Comparison of ENCODE assay signal across 1 cellular context in the genomic region with DNA sequence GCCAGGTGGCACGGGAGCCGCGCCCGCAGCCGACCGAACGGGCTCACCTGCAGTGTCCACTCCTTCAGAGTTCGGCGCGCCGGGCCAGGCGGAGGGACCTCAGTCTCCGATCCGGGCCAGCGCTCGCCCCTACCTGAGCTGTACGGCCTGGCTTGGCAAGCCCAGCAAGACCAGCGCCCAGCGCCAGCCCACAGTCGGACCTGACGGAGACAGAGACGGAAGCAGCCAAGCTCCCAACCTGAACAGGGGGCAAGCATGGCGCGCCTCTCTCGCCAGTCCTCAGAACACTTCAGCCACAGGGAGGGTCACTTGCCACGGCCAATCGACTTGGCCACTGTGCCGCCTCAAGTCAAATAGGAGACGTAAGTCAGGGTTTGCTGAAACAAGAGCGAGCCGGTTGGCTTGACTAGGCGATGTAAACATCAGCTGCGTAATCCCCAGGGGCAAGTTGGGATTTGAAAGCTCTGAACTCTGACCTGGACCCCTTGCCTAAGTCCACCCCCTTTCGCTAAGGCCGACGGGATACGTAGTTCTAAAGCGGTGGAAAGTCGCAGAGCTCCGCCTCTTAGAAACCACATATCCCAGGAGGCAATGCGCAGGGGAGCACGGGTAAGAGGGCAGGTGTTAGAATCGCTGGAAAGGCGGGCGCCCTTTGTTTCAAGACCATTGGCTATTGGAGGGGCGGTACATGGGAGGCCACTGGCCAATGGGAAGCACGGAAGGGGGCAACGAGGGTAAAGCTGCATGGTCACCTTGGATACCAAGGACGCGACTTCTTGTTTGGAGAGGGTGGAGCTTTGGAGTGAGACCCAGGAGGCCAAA.
A peak's percentile ranks its signal among the peaks of the same experiment; 100 is the strongest.
TF ChIP-seq lines count a peak whose summit lies in the region.

A gene with protein sequence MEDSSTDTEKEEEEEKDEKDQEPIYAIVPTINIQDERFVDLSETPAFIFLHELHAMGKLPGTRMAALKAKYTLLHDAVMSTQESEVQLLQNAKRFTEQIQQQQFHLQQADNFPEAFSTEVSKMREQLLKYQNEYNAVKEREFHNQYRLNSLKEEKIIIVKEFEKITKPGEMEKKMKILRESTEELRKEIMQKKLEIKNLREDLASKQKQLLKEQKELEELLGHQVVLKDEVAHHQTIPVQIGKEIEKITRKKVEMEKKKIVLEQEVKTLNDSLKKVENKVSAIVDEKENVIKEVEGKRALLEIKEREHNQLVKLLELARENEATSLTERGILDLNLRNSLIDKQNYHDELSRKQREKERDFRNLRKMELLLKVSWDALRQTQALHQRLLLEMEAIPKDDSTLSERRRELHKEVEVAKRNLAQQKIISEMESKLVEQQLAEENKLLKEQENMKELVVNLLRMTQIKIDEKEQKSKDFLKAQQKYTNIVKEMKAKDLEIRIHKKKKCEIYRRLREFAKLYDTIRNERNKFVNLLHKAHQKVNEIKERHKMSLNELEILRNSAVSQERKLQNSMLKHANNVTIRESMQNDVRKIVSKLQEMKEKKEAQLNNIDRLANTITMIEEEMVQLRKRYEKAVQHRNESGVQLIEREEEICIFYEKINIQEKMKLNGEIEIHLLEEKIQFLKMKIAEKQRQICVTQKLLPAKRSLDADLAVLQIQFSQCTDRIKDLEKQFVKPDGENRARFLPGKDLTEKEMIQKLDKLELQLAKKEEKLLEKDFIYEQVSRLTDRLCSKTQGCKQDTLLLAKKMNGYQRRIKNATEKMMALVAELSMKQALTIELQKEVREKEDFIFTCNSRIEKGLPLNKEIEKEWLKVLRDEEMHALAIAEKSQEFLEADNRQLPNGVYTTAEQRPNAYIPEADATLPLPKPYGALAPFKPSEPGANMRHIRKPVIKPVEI (plus strand): TSS at position 756 of the 822 bp plus-strand sequence. CDS start 45,054 bp downstream, outside the sequence.

TF ChIP-seq in K562, 482 proteins besides CTCF, POLR2A, EP300 and RAD21 (continued from another document):
- TF ChIP-seq, protein P1, sequence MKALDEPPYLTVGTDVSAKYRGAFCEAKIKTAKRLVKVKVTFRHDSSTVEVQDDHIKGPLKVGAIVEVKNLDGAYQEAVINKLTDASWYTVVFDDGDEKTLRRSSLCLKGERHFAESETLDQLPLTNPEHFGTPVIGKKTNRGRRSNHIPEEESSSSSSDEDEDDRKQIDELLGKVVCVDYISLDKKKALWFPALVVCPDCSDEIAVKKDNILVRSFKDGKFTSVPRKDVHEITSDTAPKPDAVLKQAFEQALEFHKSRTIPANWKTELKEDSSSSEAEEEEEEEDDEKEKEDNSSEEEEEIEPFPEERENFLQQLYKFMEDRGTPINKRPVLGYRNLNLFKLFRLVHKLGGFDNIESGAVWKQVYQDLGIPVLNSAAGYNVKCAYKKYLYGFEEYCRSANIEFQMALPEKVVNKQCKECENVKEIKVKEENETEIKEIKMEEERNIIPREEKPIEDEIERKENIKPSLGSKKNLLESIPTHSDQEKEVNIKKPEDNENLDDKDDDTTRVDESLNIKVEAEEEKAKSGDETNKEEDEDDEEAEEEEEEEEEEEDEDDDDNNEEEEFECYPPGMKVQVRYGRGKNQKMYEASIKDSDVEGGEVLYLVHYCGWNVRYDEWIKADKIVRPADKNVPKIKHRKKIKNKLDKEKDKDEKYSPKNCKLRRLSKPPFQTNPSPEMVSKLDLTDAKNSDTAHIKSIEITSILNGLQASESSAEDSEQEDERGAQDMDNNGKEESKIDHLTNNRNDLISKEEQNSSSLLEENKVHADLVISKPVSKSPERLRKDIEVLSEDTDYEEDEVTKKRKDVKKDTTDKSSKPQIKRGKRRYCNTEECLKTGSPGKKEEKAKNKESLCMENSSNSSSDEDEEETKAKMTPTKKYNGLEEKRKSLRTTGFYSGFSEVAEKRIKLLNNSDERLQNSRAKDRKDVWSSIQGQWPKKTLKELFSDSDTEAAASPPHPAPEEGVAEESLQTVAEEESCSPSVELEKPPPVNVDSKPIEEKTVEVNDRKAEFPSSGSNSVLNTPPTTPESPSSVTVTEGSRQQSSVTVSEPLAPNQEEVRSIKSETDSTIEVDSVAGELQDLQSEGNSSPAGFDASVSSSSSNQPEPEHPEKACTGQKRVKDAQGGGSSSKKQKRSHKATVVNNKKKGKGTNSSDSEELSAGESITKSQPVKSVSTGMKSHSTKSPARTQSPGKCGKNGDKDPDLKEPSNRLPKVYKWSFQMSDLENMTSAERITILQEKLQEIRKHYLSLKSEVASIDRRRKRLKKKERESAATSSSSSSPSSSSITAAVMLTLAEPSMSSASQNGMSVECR (CRISPR knock-in tag; IDR thresholded peaks at IDR 0.05) = 0 out of 2 replicates have a peak, but pooled peaks have one; percentile 42
- TF ChIP-seq POLR2AphosphoS5 (IDR thresholded peaks at IDR 0.05; ENCODE audit: control insufficient read depth, insufficient read depth, low read depth, low read length) = 0 out of 2 replicates have a peak, but pooled peaks have one; percentile 28
- TF ChIP-seq DIDO1 (tag; IDR thresholded peaks at IDR 0.05; ENCODE audit: low read depth) = peak; percentile 60; the same call in 1 of the 2 replicates
- peak; percentile 77; the same call in 1 of the 2 replicates for TF ChIP-seq ATF7 (IDR thresholded peaks at IDR 0.05)
- TF ChIP-seq FOXA3 (CRISPR knock-in tag; conservative IDR thresholded peaks at IDR 0.05 in 1 of 2, IDR thresholded peaks at IDR 0.05 in 1 of 2) = 0 out of 4 replicates have a peak, but pooled peaks have one; percentile 4 to 39
- TF ChIP-seq ZFX (CRISPR knock-in tag; IDR thresholded peaks at IDR 0.05) = peak; percentile 50
- TF ChIP-seq, protein P2, sequence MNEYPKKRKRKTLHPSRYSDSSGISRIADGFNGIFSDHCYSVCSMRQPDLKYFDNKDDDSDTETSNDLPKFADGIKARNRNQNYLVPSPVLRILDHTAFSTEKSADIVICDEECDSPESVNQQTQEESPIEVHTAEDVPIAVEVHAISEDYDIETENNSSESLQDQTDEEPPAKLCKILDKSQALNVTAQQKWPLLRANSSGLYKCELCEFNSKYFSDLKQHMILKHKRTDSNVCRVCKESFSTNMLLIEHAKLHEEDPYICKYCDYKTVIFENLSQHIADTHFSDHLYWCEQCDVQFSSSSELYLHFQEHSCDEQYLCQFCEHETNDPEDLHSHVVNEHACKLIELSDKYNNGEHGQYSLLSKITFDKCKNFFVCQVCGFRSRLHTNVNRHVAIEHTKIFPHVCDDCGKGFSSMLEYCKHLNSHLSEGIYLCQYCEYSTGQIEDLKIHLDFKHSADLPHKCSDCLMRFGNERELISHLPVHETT (CRISPR knock-in tag; conservative IDR thresholded peaks at IDR 0.05 in 1 of 2, IDR thresholded peaks at IDR 0.05 in 1 of 2) = peak in 1 of 2 experiments; percentile 81; a peak in 1 of 4 replicates
- TF ChIP-seq, protein P3, sequence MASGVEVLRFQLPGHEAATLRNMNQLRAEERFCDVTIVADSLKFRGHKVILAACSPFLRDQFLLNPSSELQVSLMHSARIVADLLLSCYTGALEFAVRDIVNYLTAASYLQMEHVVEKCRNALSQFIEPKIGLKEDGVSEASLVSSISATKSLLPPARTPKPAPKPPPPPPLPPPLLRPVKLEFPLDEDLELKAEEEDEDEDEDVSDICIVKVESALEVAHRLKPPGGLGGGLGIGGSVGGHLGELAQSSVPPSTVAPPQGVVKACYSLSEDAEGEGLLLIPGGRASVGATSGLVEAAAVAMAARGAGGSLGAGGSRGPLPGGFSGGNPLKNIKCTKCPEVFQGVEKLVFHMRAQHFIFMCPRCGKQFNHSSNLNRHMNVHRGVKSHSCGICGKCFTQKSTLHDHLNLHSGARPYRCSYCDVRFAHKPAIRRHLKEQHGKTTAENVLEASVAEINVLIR (CRISPR knock-in tag; IDR thresholded peaks at IDR 0.05) = 0 out of 2 replicates have a peak, but pooled peaks have one; percentile 34
- TF ChIP-seq, protein P4, sequence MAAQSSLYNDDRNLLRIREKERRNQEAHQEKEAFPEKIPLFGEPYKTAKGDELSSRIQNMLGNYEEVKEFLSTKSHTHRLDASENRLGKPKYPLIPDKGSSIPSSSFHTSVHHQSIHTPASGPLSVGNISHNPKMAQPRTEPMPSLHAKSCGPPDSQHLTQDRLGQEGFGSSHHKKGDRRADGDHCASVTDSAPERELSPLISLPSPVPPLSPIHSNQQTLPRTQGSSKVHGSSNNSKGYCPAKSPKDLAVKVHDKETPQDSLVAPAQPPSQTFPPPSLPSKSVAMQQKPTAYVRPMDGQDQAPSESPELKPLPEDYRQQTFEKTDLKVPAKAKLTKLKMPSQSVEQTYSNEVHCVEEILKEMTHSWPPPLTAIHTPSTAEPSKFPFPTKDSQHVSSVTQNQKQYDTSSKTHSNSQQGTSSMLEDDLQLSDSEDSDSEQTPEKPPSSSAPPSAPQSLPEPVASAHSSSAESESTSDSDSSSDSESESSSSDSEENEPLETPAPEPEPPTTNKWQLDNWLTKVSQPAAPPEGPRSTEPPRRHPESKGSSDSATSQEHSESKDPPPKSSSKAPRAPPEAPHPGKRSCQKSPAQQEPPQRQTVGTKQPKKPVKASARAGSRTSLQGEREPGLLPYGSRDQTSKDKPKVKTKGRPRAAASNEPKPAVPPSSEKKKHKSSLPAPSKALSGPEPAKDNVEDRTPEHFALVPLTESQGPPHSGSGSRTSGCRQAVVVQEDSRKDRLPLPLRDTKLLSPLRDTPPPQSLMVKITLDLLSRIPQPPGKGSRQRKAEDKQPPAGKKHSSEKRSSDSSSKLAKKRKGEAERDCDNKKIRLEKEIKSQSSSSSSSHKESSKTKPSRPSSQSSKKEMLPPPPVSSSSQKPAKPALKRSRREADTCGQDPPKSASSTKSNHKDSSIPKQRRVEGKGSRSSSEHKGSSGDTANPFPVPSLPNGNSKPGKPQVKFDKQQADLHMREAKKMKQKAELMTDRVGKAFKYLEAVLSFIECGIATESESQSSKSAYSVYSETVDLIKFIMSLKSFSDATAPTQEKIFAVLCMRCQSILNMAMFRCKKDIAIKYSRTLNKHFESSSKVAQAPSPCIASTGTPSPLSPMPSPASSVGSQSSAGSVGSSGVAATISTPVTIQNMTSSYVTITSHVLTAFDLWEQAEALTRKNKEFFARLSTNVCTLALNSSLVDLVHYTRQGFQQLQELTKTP (IDR thresholded peaks at IDR 0.05; ENCODE audit: low read depth in 1 of 2, partially characterized antibody in 2 of 2) = peak in 1 of 2 experiments; percentile 99
- TF ChIP-seq RBFOX2 (IDR thresholded peaks at IDR 0.05; ENCODE audit: low read depth, low read length) = peak; percentile 56
- TF ChIP-seq NR2C1 (IDR thresholded peaks at IDR 0.05) = peak; percentile 100
- peak; percentile 100 for TF ChIP-seq NR2C1 (tag; IDR thresholded peaks at IDR 0.05)
- peak; percentile 67 for TF ChIP-seq BMI1 (IDR thresholded peaks at IDR 0.05; ENCODE audit: low read length)
- TF ChIP-seq L3MBTL2 (IDR thresholded peaks at IDR 0.05) = peak; percentile 51; the same call in 1 of the 2 replicates
- TF ChIP-seq RBBP5 (IDR thresholded peaks at IDR 0.05; ENCODE audit: borderline replicate concordance, insufficient read depth, low read length, poor library complexity, severe bottlenecking) = peak; percentile 61
- 0 out of 2 replicates have a peak, but pooled peaks have one; percentile 19 for TF ChIP-seq ZNF165 (CRISPR knock-in tag; IDR thresholded peaks at IDR 0.05; ENCODE audit: borderline replicate concordance)
- peak; percentile 94 for TF ChIP-seq FOXJ2 (tag; IDR thresholded peaks at IDR 0.05)
- peak; percentile 54 to 82 for TF ChIP-seq MAZ (CRISPR knock-in tag; conservative IDR thresholded peaks at IDR 0.05 in 1 of 2, IDR thresholded peaks at IDR 0.05 in 1 of 2)
- peak; percentile 42 to 90; a peak in 1 of 4 replicates for TF ChIP-seq SIN3A (IDR thresholded peaks at IDR 0.05; ENCODE audit: borderline replicate concordance in 2 of 2, control insufficient read depth in 1 of 2, low read depth in 2 of 2, low read length in 2 of 2)
